In the genomic region with DNA sequence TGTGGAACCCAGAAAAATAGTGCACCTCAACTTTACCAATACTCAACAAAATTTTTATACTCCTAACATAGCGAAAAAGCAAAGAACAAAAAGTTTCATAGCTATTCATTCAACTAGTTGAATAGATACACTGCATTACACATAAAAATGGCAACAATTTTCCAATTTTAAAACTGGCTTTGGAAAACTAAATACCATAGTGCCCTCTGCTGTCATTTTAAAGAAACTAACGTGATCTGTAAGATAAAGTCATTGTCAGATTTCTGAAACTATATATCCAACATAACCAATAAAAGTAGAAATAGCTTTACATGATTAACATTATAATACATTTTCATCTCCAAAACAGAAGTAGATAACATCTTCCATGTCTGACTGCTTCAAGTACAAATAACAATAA, we compare ENCODE assay signal across 12 cellular contexts. TPM values are rescaled to one million over a fixed set of nuclear protein-coding genes. Genes with fewer than 3 reads are reported as not detected.
DNase-seq lines count a peak whose midpoint lies in the region; ATAC-seq and TF ChIP-seq lines count a peak whose summit lies in the region.
"Had no signal": no experiment of that assay in that cellular context is flagged by ENCODE, and none has a peak within 500 bp of the region (broad histone marks: within the 10 kb centered on the region; RNA-seq: fewer than 3 reads in every experiment).

No MANE protein-coding gene starts in this region.

- intact Hi-C loops in sciatic nerve (cut with DNase I) = no loop called here

- H3K36me3 ChIP-seq in SU-DHL-6 (ENCODE audit: low read length) = no peaks in the 10 kb centered on the region

- ATAC-seq in sciatic nerve (no peak), HG02623 (IDR thresholded peaks at IDR 0.05; ENCODE audit: unreplicated experiment) (no peak)
- ATAC-seq: stimulated activated memory B cell treated with anti-CD40 and anti-IgM and Interleukin-4, amounts not matched to agents 10 μg/mL and 1 μg/mL and 100 μg/mL, for 72 hours had no signal

- TF ChIP-seq CTCF in SU-DHL-6 (IDR thresholded peaks at IDR 0.05; ENCODE audit: insufficient read depth, low read length, poor library complexity, severe bottlenecking) = peak; percentile 16

- peaks cover 7% of the 10 kb centered on the region; the same call in 1 of the 2 replicates for H4K20me1 ChIP-seq in SU-DHL-6 (ENCODE audit: low read depth, low read length)

- H3K4me3 ChIP-seq in SU-DHL-6 (ENCODE audit: insufficient read depth, low read length, poor library complexity, severe bottlenecking) = no peak overlapping the region

- H3K79me2 ChIP-seq in SU-DHL-6 (ENCODE audit: insufficient read depth, low read length) = no peaks in the 10 kb centered on the region

- no peaks in the 10 kb centered on the region for H3K27me3 ChIP-seq in SU-DHL-6 (ENCODE audit: low read length)

- DNase-seq in Caki2 (ENCODE audit: low read depth) (peak; percentile 2), KBM-7 (peak; percentile 25), iris pigment epithelial cell (ENCODE audit: low read depth) (peak; percentile 18), putamen (ENCODE audit: low spot score) (no peak), sciatic nerve (ENCODE audit: low spot score) (no peak), NCI-H226 (no peak)
- DNase-seq: activated naive CD8-positive, alpha-beta T cell treated with anti-CD3 and anti-CD28 coated beads, Interleukin-2, amount 10 ng/mL, durations not matched to agents 7 days and 5 days; naive B cell; NCI-H524 treated with DMSO at 0.1 percent for 48 hours had no signal

- no peak overlapping the region for H3K9ac ChIP-seq in SU-DHL-6 (ENCODE audit: low read length)

- H3K9me3 ChIP-seq in SU-DHL-6 (ENCODE audit: insufficient read depth, low read length) = no peaks in the 10 kb centered on the region

- no peak overlapping the region for H3K4me2 ChIP-seq in SU-DHL-6 (ENCODE audit: low read depth, low read length, poor library complexity, severe bottlenecking)

- no peak overlapping the region for H2AFZ ChIP-seq in SU-DHL-6 (ENCODE audit: low read depth, low read length, severe bottlenecking)

- no peak overlapping the region for H3K27ac ChIP-seq in SU-DHL-6 (ENCODE audit: low read depth, low read length)

- no peaks in the 10 kb centered on the region for H3F3A ChIP-seq in SU-DHL-6 (ENCODE audit: insufficient read depth)

- no peaks in the 10 kb centered on the region for H3K9me2 ChIP-seq in SU-DHL-6 (replicated peaks; ENCODE audit: insufficient read depth, low read length)

- in situ Hi-C loops in Caki2 (cut with HindIII; ENCODE audit: low pct_unique_long_range_greater_than_20kb, low sequenced_read_pairs) (no loop called here), KBM-7 (cut with MboI; ENCODE audit: low pct_unique_long_range_greater_than_20kb, low sequenced_read_pairs) (no loop called here)

RNA-seq across cellular contexts. Expression of a gene that starts 31.6 kb away (rescaled TPM):
- total RNA-seq in Caki2 (2014; rRNA removed; shearing (Covaris generic); ENCODE audit: low replicate concordance) = 6.1 and 10.6 TPM in 2 replicates
- total RNA-seq in sciatic nerve = 6.9 TPM

Comparison
In these comparisons a context has a peak if more than half of its experiments do, and no peak if none do; other contexts are left out.
1. DNase-seq: peak in Caki2 (single experiment), KBM-7 (single experiment) and iris pigment epithelial cell (single experiment); none in putamen (single experiment), sciatic nerve (single experiment) and NCI-H226 (single experiment).